ENCODE assay signal across 7 cellular contexts in the genomic region with DNA sequence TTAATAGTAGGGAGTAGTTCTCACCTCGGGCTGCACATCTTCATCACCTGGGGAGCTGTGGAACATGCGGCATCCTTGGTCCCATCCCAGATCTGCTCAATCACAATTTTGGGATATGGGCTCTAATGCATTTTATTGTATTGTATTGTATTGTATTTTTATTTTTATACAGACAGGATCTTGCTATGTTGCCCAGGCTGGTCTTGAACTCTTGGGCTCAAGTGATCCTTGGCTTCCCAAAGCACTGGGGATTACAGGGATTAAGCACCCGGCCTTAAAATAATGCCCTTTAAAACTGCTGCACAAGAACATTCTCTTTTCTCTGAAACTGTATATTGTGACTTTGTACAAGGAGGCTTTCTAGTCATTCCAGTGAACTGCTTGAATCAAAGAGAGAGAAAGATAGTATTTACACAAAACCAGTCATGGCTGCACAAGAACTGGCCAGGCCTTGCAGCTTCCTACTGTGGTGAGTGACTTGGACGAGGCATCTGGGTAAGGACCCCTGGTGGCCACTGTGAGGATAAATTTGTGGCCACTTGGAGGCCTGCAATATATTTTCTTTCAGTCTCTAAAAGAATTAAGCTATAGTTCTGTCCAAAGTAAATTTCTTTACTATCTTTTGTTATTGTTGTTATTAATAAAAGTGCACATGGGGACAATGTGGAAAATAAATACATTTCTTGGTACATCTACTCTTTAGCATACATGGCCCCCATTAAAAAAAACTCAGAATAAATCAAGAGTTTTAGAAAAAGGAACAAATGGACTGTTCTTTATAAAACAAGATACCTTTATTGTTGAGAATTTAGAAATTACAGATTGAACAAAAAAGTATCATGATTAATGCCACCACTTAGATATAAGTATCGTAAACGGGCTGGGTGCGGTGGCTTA. TPM values are rescaled to one million over a fixed set of nuclear protein-coding genes. Genes with fewer than 3 reads are reported as not detected.
DNase-seq lines count a peak whose midpoint lies in the region; ATAC-seq, FAIRE-seq and TF ChIP-seq lines count a peak whose summit lies in the region.

No MANE protein-coding gene starts in this region.

- peak; percentile 41 for DNase-seq in GM12892 (ENCODE audit: insufficient read length)
- peak; percentile 34 for DNase-seq in NCI-H748 treated with DMSO at 0.1 percent for 48 hours (lab: John Stamatoyannopoulos, UW)
- peak; percentile 46 to 51 for DNase-seq in activated CD4-positive, alpha-beta T cell treated with anti-CD3 and anti-CD28 coated beads, Interleukin-2, amount 50 U/mL, for 4 hours
- peak; percentile 40 for DNase-seq in effector CD4-positive, alpha-beta T cell
- peak; percentile 79 for DNase-seq in medulla oblongata (ENCODE audit: extremely low spot score)
- DNase-seq in stimulated activated CD8-positive, alpha-beta memory T cell treated with anti-CD3 and anti-CD28 coated beads, Interleukin-2, amount 100 ng/mL, for 1 hour (ENCODE audit: low read depth in 2 of 2), result peak; percentile 20 to 28

- FAIRE-seq in GM12892 (lab: Jason Lieb, UNC), result peak; percentile 46

- ATAC-seq in HG03342 (IDR thresholded peaks at IDR 0.05; ENCODE audit: unreplicated experiment), result peak; percentile 70

- TF ChIP-seq POLR2A in GM12892 (IDR thresholded peaks at IDR 0.05; ENCODE audit: low read depth, low read length), result no peak

RNA-seq across cellular contexts. Expression of a gene that starts 48.0 kb away (rescaled TPM):
- 27.6 TPM for polyA plus RNA-seq in GM12892 (2012; ENCODE audit: missing spikeins)

Comparison
In these comparisons a context has a peak if more than half of its experiments do, and no peak if none do; other contexts are left out.
1. Peak in every context shown above with its lines: DNase-seq and ATAC-seq.
2. DNase-seq: peak in every context shown above with its lines; median percentile 79 in medulla oblongata; 48 in activated CD4-positive, alpha-beta T cell treated with anti-CD3 and anti-CD28 coated beads, Interleukin-2, amount 50 U/mL, for 4 hours; 41 in GM12892; 40 in effector CD4-positive, alpha-beta T cell; 34 in NCI-H748 treated with DMSO at 0.1 percent for 48 hours; 24 in stimulated activated CD8-positive, alpha-beta memory T cell treated with anti-CD3 and anti-CD28 coated beads, Interleukin-2, amount 100 ng/mL, for 1 hour.